ENCODE assay signal across 9 cellular contexts in genomic region chr1:165829888-165830287, GRCh38. TPM values are rescaled to one million over a fixed set of nuclear protein-coding genes. Genes with fewer than 3 reads are reported as not detected.
A peak's percentile ranks its signal among the peaks of the same experiment; 100 is the strongest.
DNase-seq lines count a peak whose midpoint lies in the region; ATAC-seq and TF ChIP-seq lines count a peak whose summit lies in the region.
"Had no signal": no experiment of that assay in that cellular context is flagged by ENCODE, and none has a peak within 500 bp of the region (broad histone marks: within the 10 kb centered on the region; RNA-seq: fewer than 3 reads in every experiment).

No MANE protein-coding gene starts in this region.

- H3K27me3 Mint-ChIP-seq in neural crest cell (ENCODE audit: low read depth): peaks cover 2% of the 10 kb centered on the region
- no peaks in the 10 kb centered on the region for H3K27me3 Mint-ChIP-seq in effector memory CD8-positive, alpha-beta T cell

- H2AFZ ChIP-seq in DND-41 (ENCODE audit: low read depth, low read length): no peak overlapping the region

- H3K4me2 ChIP-seq in DND-41 (ENCODE audit: insufficient read depth, low read length): peak overlapping the region; percentile 86

- H3K4me1 ChIP-seq in DND-41 (ENCODE audit: insufficient read depth, low read length) (peaks cover 67% of the 10 kb centered on the region), HUES64 (ENCODE audit: insufficient read depth, low read length) (peaks cover 22% of the 10 kb centered on the region), adipocyte (ENCODE audit: control insufficient read depth, insufficient read depth, low read length) (peaks cover 9% of the 10 kb centered on the region)

- ATAC-seq in DND-41 (ENCODE audit: insufficient read depth, low read depth): no peak
- no peak for ATAC-seq in effector memory CD8-positive, alpha-beta T cell (replicated peaks)

- WGBS in HUES64: 95% methylated on average over 4 of the region's 4 CpGs

- H3K27me3 ChIP-seq in DND-41 (ENCODE audit: insufficient read depth, low read length, poor library complexity) (no peaks in the 10 kb centered on the region), HUES64 (ENCODE audit: insufficient read depth, low read length) (no peaks in the 10 kb centered on the region), adipocyte (replicated peaks; ENCODE audit: control insufficient read depth, insufficient read depth, low read length) (no peaks in the 10 kb centered on the region)

- H3K9me3 ChIP-seq in DND-41 (ENCODE audit: insufficient read depth, low read length, severe bottlenecking): no peaks in the 10 kb centered on the region
- no peaks in the 10 kb centered on the region for H3K9me3 ChIP-seq in HUES64 (ENCODE audit: insufficient read depth, low read depth, low read length)
- no peaks in the 10 kb centered on the region for H3K9me3 ChIP-seq in adipocyte (ENCODE audit: control insufficient read depth, low read length)

- H3K4me3 ChIP-seq in DND-41 (ENCODE audit: low read depth in 1 of 2, low read length in 2 of 2): peak overlapping the region; percentile 91 to 92; a peak in 3 of 4 replicates
- peak overlapping the region; percentile 86 for H3K4me3 ChIP-seq in HUES64 (ENCODE audit: low read length)
- peak overlapping the region; percentile 88 for H3K4me3 ChIP-seq in adipocyte (ENCODE audit: low read length)

- peak overlapping the region; percentile 100 for H3K4me3 Mint-ChIP-seq in neural crest cell
- no peak overlapping the region for H3K4me3 Mint-ChIP-seq in effector memory CD8-positive, alpha-beta T cell

- peak overlapping the region; percentile 98 for H3K27ac ChIP-seq in DND-41 (ENCODE audit: low read length)
- H3K27ac ChIP-seq in HUES64 (ENCODE audit: low read depth, low read length): no peak overlapping the region

- DNase-seq in DND-41: no peak
- no peak for DNase-seq in adipocyte (ENCODE audit: low read depth)
- DNase-seq in neural crest cell (ENCODE audit: low read depth, low spot score): no peak
- DNase-seq in effector memory CD8-positive, alpha-beta T cell: no peak
- no peak for DNase-seq in GM10248 (ENCODE audit: extremely low spot score)
- DNase-seq in NCI-H1694 treated with DMSO at 0.1 percent for 48 hours (lab: John Stamatoyannopoulos, UW): no peak
- DNase-seq: NCI-H1092 treated with DMSO at 0.1 percent for 48 hours, SHP77 had no signal

- peaks cover 39% of the 10 kb centered on the region for H3K4me1 Mint-ChIP-seq in neural crest cell
- H3K4me1 Mint-ChIP-seq in effector memory CD8-positive, alpha-beta T cell (ENCODE audit: low read depth in 2 of 2): peaks cover 18 to 26% of the 10 kb centered on the region in 2 donors

- H3K27ac Mint-ChIP-seq in neural crest cell (ENCODE audit: unreplicated experiment): no peak overlapping the region
- peak overlapping the region in 1 of 2 donors; percentile 71 for H3K27ac Mint-ChIP-seq in effector memory CD8-positive, alpha-beta T cell

- H3K9ac ChIP-seq in DND-41 (ENCODE audit: low read depth, low read length) (peak overlapping the region; percentile 98), HUES64 (ENCODE audit: low read depth, low read length) (peak overlapping the region; percentile 95; the same call in 1 of the 2 replicates), adipocyte (ENCODE audit: low read length) (no peak overlapping the region)

- CTCF ChIA-PET in GM10248 (lab: Yijun Ruan, JAX): interaction anchor here (1.4 to 8.1 kb wide), 7 partner anchors 13 to 229 kb away, joined by 3 to 67 read pairs (median 8); no protein-coding TSS in a partner anchor

- H3K36me3 ChIP-seq in DND-41 (ENCODE audit: insufficient read depth, low read length) (peaks cover 26% of the 10 kb centered on the region), HUES64 (ENCODE audit: insufficient read depth, low read length) (no peaks in the 10 kb centered on the region), adipocyte (ENCODE audit: control insufficient read depth, insufficient read depth, low read length, severe bottlenecking) (no peaks in the 10 kb centered on the region)

- H3K36me3 Mint-ChIP-seq in neural crest cell (ENCODE audit: low read depth): peaks cover 5% of the 10 kb centered on the region
- peaks cover 9% of the 10 kb centered on the region for H3K36me3 Mint-ChIP-seq in effector memory CD8-positive, alpha-beta T cell (ENCODE audit: insufficient read depth)

- POLR2A ChIA-PET in GM10248 (lab: Yijun Ruan, JAX): interaction anchor here (1.2 kb wide), 1 partner anchor 9 kb away, joined by 3 read pairs; no protein-coding TSS in a partner anchor

- peaks cover 47% of the 10 kb centered on the region for H4K20me1 ChIP-seq in DND-41 (ENCODE audit: insufficient read depth, low read length)

- H3K79me2 ChIP-seq in DND-41 (ENCODE audit: insufficient read depth, low read length): peaks cover 76% of the 10 kb centered on the region

- no peaks in the 10 kb centered on the region for H3K9me3 Mint-ChIP-seq in neural crest cell
- H3K9me3 Mint-ChIP-seq in effector memory CD8-positive, alpha-beta T cell: no peaks in the 10 kb centered on the region

- TF ChIP-seq CTCF in DND-41 (IDR thresholded peaks at IDR 0.05; ENCODE audit: borderline replicate concordance, extremely low read depth, low read length, poor library complexity, severe bottlenecking): no peak
- TF ChIP-seq CTCF in neural crest cell (conservative IDR thresholded peaks at IDR 0.05): no peak
- no peak for TF ChIP-seq CTCF in GM10248 (IDR thresholded peaks at IDR 0.05; ENCODE audit: control extremely low read depth, extremely low read depth, low read depth, missing control alignments)

RNA-seq across cellular contexts. Expression of gene UCK2, which starts 2.5 kb away (rescaled TPM):
- 61.4 TPM for polyA plus RNA-seq in HUES64 (2013, experiment 1 of 2)
- 57.2 TPM for polyA plus RNA-seq in HUES64 (2013, experiment 2 of 2)
- 64.6 and 66.7 TPM in 2 replicates for total RNA-seq in neural crest cell
